ENCODE assay signal across 20 cellular contexts in the genomic region with DNA sequence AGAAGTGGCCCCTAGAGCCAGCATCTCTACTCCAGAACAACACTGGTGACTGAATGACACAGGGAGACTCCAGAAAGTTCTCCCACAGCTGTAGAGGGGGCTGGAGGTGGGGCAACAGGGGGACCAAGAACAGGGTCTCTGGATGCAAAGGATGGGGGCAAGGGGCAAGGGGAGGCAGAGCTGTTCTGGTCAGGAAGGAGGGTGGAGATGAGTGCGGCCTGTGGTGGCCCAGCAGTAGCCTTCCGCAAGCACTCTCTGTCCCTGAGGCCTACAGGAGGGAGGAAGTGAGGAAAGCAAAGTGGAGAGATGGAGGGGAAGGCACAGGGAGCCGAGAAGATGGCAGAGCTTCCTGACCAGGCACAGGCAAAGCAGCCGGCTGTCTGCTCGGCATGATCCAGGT. TPM values are rescaled to one million over a fixed set of nuclear protein-coding genes. Genes with fewer than 3 reads are reported as not detected.
DNase-seq lines count a peak whose midpoint lies in the region; ATAC-seq and TF ChIP-seq lines count a peak whose summit lies in the region.
"Had no signal": no experiment of that assay in that cellular context is flagged by ENCODE, and none has a peak within 500 bp of the region (broad histone marks: within the 10 kb centered on the region; RNA-seq: fewer than 3 reads in every experiment).

No MANE protein-coding gene starts in this region.

- no peak overlapping the region for H4K91ac ChIP-seq in neuronal stem cell (ENCODE audit: low read depth, low read length, poor library complexity)

- H3K4ac ChIP-seq in neuronal stem cell (ENCODE audit: low read length) = no peak overlapping the region

- H2AFZ ChIP-seq in neuronal stem cell (ENCODE audit: low read length) = no peak overlapping the region

- no peak overlapping the region for H3K4me3 ChIP-seq in body of pancreas
- H3K4me3 ChIP-seq in neuronal stem cell (ENCODE audit: low read length in 2 of 2) = no peak overlapping the region

- H4K8ac ChIP-seq in neuronal stem cell (ENCODE audit: low read depth, low read length) = no peak overlapping the region

- H3K9ac ChIP-seq in neuronal stem cell (ENCODE audit: low read depth, low read length, poor library complexity) = peak overlapping the region; percentile 18
- H3K9ac ChIP-seq: SK-N-SH had no signal

- peak overlapping the region; percentile 55 for H3K18ac ChIP-seq in neuronal stem cell (ENCODE audit: low read length)

- peak overlapping the region; percentile 36 for H2BK12ac ChIP-seq in neuronal stem cell (ENCODE audit: low read length)

- no peaks in the 10 kb centered on the region for H3K9me3 ChIP-seq in body of pancreas
- no peaks in the 10 kb centered on the region for H3K9me3 ChIP-seq in neuronal stem cell (replicated peaks in 1 of 2; ENCODE audit: control insufficient read depth in 2 of 2, insufficient read depth in 1 of 2, low read depth in 1 of 2, low read length in 2 of 2)
- H3K9me3 ChIP-seq: SK-N-SH had no signal

- H2BK5ac ChIP-seq in neuronal stem cell (ENCODE audit: low read length) = peak overlapping the region; percentile 40

- peak overlapping the region; percentile 48 for H3K14ac ChIP-seq in neuronal stem cell (ENCODE audit: low read length)

- ATAC-seq in body of pancreas (no peak), GM18858 (IDR thresholded peaks at IDR 0.05; ENCODE audit: unreplicated experiment) (no peak), HG03039 (IDR thresholded peaks at IDR 0.05; ENCODE audit: unreplicated experiment) (no peak)

- H2AK5ac ChIP-seq in neuronal stem cell (ENCODE audit: low read depth, low read length) = peak overlapping the region; percentile 95

- peak overlapping the region; percentile 47 for H3K23ac ChIP-seq in neuronal stem cell (ENCODE audit: low read depth, low read length, poor library complexity)

- H2BK120ac ChIP-seq in neuronal stem cell (ENCODE audit: low read depth, low read length) = no peak overlapping the region

- H3K36me3 ChIP-seq in body of pancreas (replicated peaks in 1 of 2; ENCODE audit: insufficient read depth in 1 of 2, low read depth in 2 of 2) = peaks cover 0 to 6% of the 10 kb centered on the region in 2 donors
- H3K36me3 ChIP-seq in neuronal stem cell (replicated peaks in 1 of 2; ENCODE audit: control insufficient read depth in 2 of 2, insufficient read depth in 2 of 2, low read length in 2 of 2) = no peaks in the 10 kb centered on the region

- peaks cover 65% of the 10 kb centered on the region for H3K4me1 ChIP-seq in body of pancreas
- H3K4me1 ChIP-seq in neuronal stem cell (ENCODE audit: control insufficient read depth in 2 of 2, insufficient read depth in 1 of 2, low read depth in 1 of 2, low read length in 2 of 2) = peaks cover 12% of the 10 kb centered on the region in 2 donors

- DNase-seq in body of pancreas (no peak), mesenteric fat pad (ENCODE audit: low spot score) (peak; percentile 47), neuronal stem cell (ENCODE audit: low spot score) (no peak), hepatic stellate cell (ENCODE audit: low spot score) (no peak), DMS114 treated with DMSO at 0.1 percent for 48 hours (lab: John Stamatoyannopoulos, UW; ENCODE audit: unreplicated experiment) (no peak)
- DNase-seq: CD4-positive, alpha-beta memory T cell; COR-L47; Karpas-422; MV-4-11; NCI-H1105 treated with DMSO at 0.1 percent for 48 hours; NCI-H146; NCI-H2029; NCI-H446; NCI-H774; NK-92 treated with Interleukin-12 subunit alpha and Interleukin-12 subunit beta, amount 100 ng/mL, for 24 hours; SIG-M5 had no signal

- H3K27me3 ChIP-seq in body of pancreas (no peaks in the 10 kb centered on the region), neuronal stem cell (ENCODE audit: control insufficient read depth in 3 of 3, insufficient read depth in 3 of 3, low read depth in 1 of 3, low read length in 3 of 3) (no peaks in the 10 kb centered on the region)

- TF ChIP-seq POLR2A in body of pancreas (IDR thresholded peaks at IDR 0.05) = no peak

- H3K27ac ChIP-seq in body of pancreas = peak overlapping the region in 3 of 4 donors; percentile 39 to 58 (median 55)
- no peak overlapping the region for H3K27ac ChIP-seq in neuronal stem cell (replicated peaks; ENCODE audit: low read length)
- H3K27ac ChIP-seq: RWPE1 had no signal

- intact Hi-C loops in body of pancreas (cut with DNase I) = no loop called here

- H3K4me2 ChIP-seq in neuronal stem cell (ENCODE audit: insufficient read depth, low read length, poor library complexity, severe bottlenecking) = no peak overlapping the region
- H3K4me2 ChIP-seq: SK-N-SH had no signal

- peak overlapping the region; percentile 51 for H2BK15ac ChIP-seq in neuronal stem cell (ENCODE audit: low read length)

- 88 to 93% methylated on average over 5 of the region's 5 CpGs for WGBS in body of pancreas, 2 donors
- WGBS in neuronal stem cell (ENCODE audit: extremely low coverage in 2 of 2, insufficient read length in 2 of 2, insufficient replicate concordance in 1 of 2), 2 donors = no CpG with 5 or more reads among the region's 5 CpGs

- TF ChIP-seq CTCF in body of pancreas (IDR thresholded peaks at IDR 0.05) = no peak

- H3K79me1 ChIP-seq in neuronal stem cell (ENCODE audit: low read depth, low read length) = no peaks in the 10 kb centered on the region

RNA-seq across cellular contexts. Expression of gene HOMER2, which starts 56.5 kb away (rescaled TPM):
- total RNA-seq in body of pancreas (100 to 1,000 TPM; 331 to 469 TPM), mesenteric fat pad (2.9 TPM)
- 14.4 TPM for polyA plus RNA-seq in neuronal stem cell (2013, experiment 1 of 2)
- 13.8 TPM for polyA plus RNA-seq in neuronal stem cell (2013, experiment 2 of 2)

Comparison
In these comparisons a context has a peak if more than half of its experiments do, and no peak if none do; other contexts are left out.
1. RNA of gene HOMER2, which starts 56.5 kb away (total RNA-seq): 331 to 469 TPM in body of pancreas; 2.9 TPM in mesenteric fat pad (single experiment); every median in the first group is over 10 times any median in the second.